ENCODE assay signal across 1 cellular context in genomic region chr2:240588669-240589068, GRCh38.
TF ChIP-seq lines count a peak whose summit lies in the region.

No MANE protein-coding gene starts in this region.

TF ChIP-seq in GM23338, 12 proteins besides CTCF, POLR2A, EP300 and RAD21:
- TF ChIP-seq NANOG (IDR thresholded peaks at IDR 0.05; ENCODE audit: borderline replicate concordance): no peak
